In the genomic region with DNA sequence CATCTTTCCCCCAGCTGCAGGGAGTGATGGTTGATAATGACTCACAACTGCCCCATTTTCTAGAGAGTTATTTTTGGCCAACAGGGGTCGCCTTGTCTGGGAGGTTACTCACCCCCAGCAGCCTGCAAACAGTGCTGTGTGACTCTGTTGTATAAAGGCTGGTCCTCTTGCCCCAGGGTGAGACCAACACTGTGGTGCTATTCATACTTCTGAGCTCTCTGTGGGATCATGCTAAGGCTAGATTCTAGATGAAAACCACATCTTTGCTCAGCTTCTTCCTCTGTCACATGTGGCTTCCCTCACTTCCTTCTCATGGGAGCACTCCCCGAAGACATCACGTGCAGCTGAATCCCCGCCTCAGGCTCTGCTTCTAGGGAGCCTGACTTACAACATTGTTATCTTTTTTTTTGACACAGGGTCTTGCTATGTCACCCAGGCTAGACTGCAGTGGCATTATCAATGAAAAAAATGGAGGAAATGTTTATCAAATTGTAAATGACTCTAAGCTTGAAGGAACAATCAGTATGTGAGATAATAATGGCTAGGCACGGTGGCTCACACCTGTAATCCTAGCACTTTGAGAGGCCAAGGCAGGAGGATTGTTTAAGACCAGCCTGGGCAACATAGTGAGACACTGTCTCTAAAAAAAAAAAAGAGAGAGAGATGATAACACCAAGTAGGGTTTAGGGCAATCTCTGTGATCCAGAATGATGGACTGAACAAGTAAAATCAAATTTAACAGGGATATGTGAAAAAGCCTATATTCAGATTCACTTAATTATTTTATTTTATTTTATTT, we compare ENCODE assay signal across 8 cellular contexts. TPM values are rescaled to one million over a fixed set of nuclear protein-coding genes. Genes with fewer than 3 reads are reported as not detected.
DNase-seq lines count a peak whose midpoint lies in the region; ATAC-seq and TF ChIP-seq lines count a peak whose summit lies in the region.

No MANE protein-coding gene starts in this region.

- no peaks in the 10 kb centered on the region for H3K9me3 Mint-ChIP-seq in stimulated activated naive CD8-positive, alpha-beta T cell treated with anti-CD3 and anti-CD28 coated beads, Interleukin-15, Interleukin-2, amounts not matched to agents 100 ng/mL and 50 ng/mL, for 24 hours

- no peaks in the 10 kb centered on the region for H3K4me1 ChIP-seq in KMS-11 (ENCODE audit: low read depth, poor library complexity, severe bottlenecking)
- no peaks in the 10 kb centered on the region for H3K4me1 ChIP-seq in colonic mucosa
- H3K4me1 ChIP-seq in mucosa of rectum (ENCODE audit: control insufficient read depth in 2 of 2, insufficient read depth in 2 of 2, low read length in 2 of 2) = peaks cover 0 to 3% of the 10 kb centered on the region in 2 donors

- H3K4me2 ChIP-seq in KMS-11 = no peak overlapping the region

- TF ChIP-seq CTCF in KMS-11 (conservative IDR thresholded peaks at IDR 0.05; ENCODE audit: low read depth, low read length) (peak; percentile 46; the same call in 1 of the 2 replicates), colonic mucosa (IDR thresholded peaks at IDR 0.05) (peak; percentile 27)

- DNase-seq in GM03348 (ENCODE audit: low spot score) (peak; percentile 52), colonic mucosa (peak; percentile 56), SK-N-DZ (ENCODE audit: low spot score) (no peak)
- DNase-seq in activated CD4-positive, CD25-positive, alpha-beta regulatory T cell (lab: John Stamatoyannopoulos, UW) = peak; percentile 11 to 46 (median 40)

- H3K4me3 ChIP-seq in KMS-11 (IDR thresholded peaks at IDR 0.05; ENCODE audit: insufficient read depth, low read depth, low read length) (no peak overlapping the region), colonic mucosa (no peak overlapping the region), mucosa of rectum (ENCODE audit: low read length in 2 of 2) (no peak overlapping the region)

- H3K27ac Mint-ChIP-seq in stimulated activated naive CD8-positive, alpha-beta T cell treated with anti-CD3 and anti-CD28 coated beads, Interleukin-15, Interleukin-2, amounts not matched to agents 100 ng/mL and 50 ng/mL, for 24 hours = peak overlapping the region; percentile 56

- H3K27ac ChIP-seq in KMS-11 = no peak overlapping the region
- peak overlapping the region; percentile 13 for H3K27ac ChIP-seq in colonic mucosa
- peak overlapping the region; percentile 16 to 52 for H3K27ac ChIP-seq in mucosa of rectum (ENCODE audit: low read depth in 2 of 2, low read length in 2 of 2)

- H3K27me3 Mint-ChIP-seq in stimulated activated naive CD8-positive, alpha-beta T cell treated with anti-CD3 and anti-CD28 coated beads, Interleukin-15, Interleukin-2, amounts not matched to agents 100 ng/mL and 50 ng/mL, for 24 hours = no peaks in the 10 kb centered on the region

- no peaks in the 10 kb centered on the region for H3K36me3 ChIP-seq in KMS-11 (ENCODE audit: insufficient read depth)
- no peaks in the 10 kb centered on the region for H3K36me3 ChIP-seq in colonic mucosa
- no peaks in the 10 kb centered on the region for H3K36me3 ChIP-seq in mucosa of rectum (ENCODE audit: control insufficient read depth in 2 of 2, insufficient read depth in 2 of 2, low read length in 2 of 2)

- ATAC-seq in GM21381 (IDR thresholded peaks at IDR 0.05; ENCODE audit: unreplicated experiment) = no peak

- H3K4me3 Mint-ChIP-seq in stimulated activated naive CD8-positive, alpha-beta T cell treated with anti-CD3 and anti-CD28 coated beads, Interleukin-15, Interleukin-2, amounts not matched to agents 100 ng/mL and 50 ng/mL, for 24 hours = no peak overlapping the region

- no peak overlapping the region for H3K9ac ChIP-seq in KMS-11
- H3K9ac ChIP-seq in colonic mucosa (ENCODE audit: low read depth in 2 of 2, low read length in 2 of 2) = no peak overlapping the region
- no peak overlapping the region for H3K9ac ChIP-seq in mucosa of rectum (ENCODE audit: low read depth in 1 of 2, low read length in 2 of 2)

- no peaks in the 10 kb centered on the region for H3K36me3 Mint-ChIP-seq in stimulated activated naive CD8-positive, alpha-beta T cell treated with anti-CD3 and anti-CD28 coated beads, Interleukin-15, Interleukin-2, amounts not matched to agents 100 ng/mL and 50 ng/mL, for 24 hours (ENCODE audit: low read depth)

- peaks cover 18% of the 10 kb centered on the region for H3K4me1 Mint-ChIP-seq in stimulated activated naive CD8-positive, alpha-beta T cell treated with anti-CD3 and anti-CD28 coated beads, Interleukin-15, Interleukin-2, amounts not matched to agents 100 ng/mL and 50 ng/mL, for 24 hours (ENCODE audit: low read depth)

- no peaks in the 10 kb centered on the region for H3K79me2 ChIP-seq in KMS-11 (ENCODE audit: insufficient read depth, low read depth)

- intact Hi-C loops in colonic mucosa (cut with DNase I) = loop anchor here (2.0 kb wide), 1 partner anchor 44 kb away; no protein-coding TSS in a partner anchor

- H4K20me1 ChIP-seq in KMS-11 (ENCODE audit: insufficient read depth) = no peaks in the 10 kb centered on the region

- H2AFZ ChIP-seq in KMS-11 (ENCODE audit: low read depth) = 0 out of 2 replicates have a peak overlapping the region, but pooled peaks have one; percentile 21

- H3K27me3 ChIP-seq in KMS-11 (ENCODE audit: insufficient read depth, low read depth) (no peaks in the 10 kb centered on the region), colonic mucosa (no peaks in the 10 kb centered on the region), mucosa of rectum (ENCODE audit: control insufficient read depth in 2 of 2, insufficient read depth in 2 of 2, low read length in 2 of 2) (no peaks in the 10 kb centered on the region)

- H3K9me3 ChIP-seq in colonic mucosa (no peaks in the 10 kb centered on the region), mucosa of rectum (ENCODE audit: control insufficient read depth in 2 of 2, low read length in 2 of 2) (no peaks in the 10 kb centered on the region)

RNA-seq across cellular contexts. Expression of gene SLC23A2, which starts 55.7 kb away (rescaled TPM):
- total RNA-seq in colonic mucosa = 1 to 10 TPM; 4.6 to 5.1 TPM
- 13.8 and 16.8 TPM in 2 replicates for polyA plus RNA-seq in SK-N-DZ (2014; cell fraction: cytosol; rRNA removed)
- 17.2 and 24.8 TPM in 2 replicates for polyA plus RNA-seq in SK-N-DZ (2014; cell fraction: nucleus; rRNA removed)

RNA-seq across cellular contexts. Expression of gene TMEM230, which starts 55.9 kb away (rescaled TPM):
- 10 to 100 TPM; 54.0 to 80.3 TPM for total RNA-seq in colonic mucosa
- polyA plus RNA-seq in SK-N-DZ (2014; cell fraction: cytosol; rRNA removed) = 131 and 142 TPM in 2 replicates
- polyA plus RNA-seq in SK-N-DZ (2014; cell fraction: nucleus; rRNA removed) = 70.4 and 71.7 TPM in 2 replicates
